ENCODE assay signal across 26 cellular contexts in genomic region chr4:140355288-140355687, GRCh38.
"Had no signal": no experiment of that assay in that cellular context is flagged by ENCODE, and none has a peak within 500 bp of the region (broad histone marks: within the 10 kb centered on the region; RNA-seq: fewer than 3 reads in every experiment).

No MANE protein-coding gene starts in this region.

- ATAC-seq: stimulated activated effector memory CD8-positive, alpha-beta T cell treated with anti-CD3 and anti-CD28 coated beads, Interleukin-12 subunit alpha, Interleukin-12 subunit beta, amount 100 ng/mL, for 72 hours; stimulated activated memory B cell treated with anti-CD40 and anti-IgM and Interleukin-4, amounts not matched to agents 10 μg/mL and 1 μg/mL and 100 μg/mL, for 72 hours; stimulated activated naive B cell treated with anti-CD40 and anti-IgM and Interleukin-4, amounts not matched to agents 10 μg/mL and 1 μg/mL and 100 μg/mL, for 72 hours; stimulated activated naive CD8-positive, alpha-beta T cell treated with anti-CD3 and anti-CD28 coated beads, Interleukin-15, amount 100 ng/mL, for 72 hours; stimulated activated naive CD8-positive, alpha-beta T cell treated with anti-CD3 and anti-CD28 coated beads, Interleukin-15, Interleukin-2, amounts not matched to agents 100 U/mL and 50 U/mL, for 24 hours; upper lobe of right lung had no signal

- H3K27ac ChIP-seq: stomach, suprapubic skin, testis, thoracic aorta, thyroid gland, tibial artery, tibial nerve, transverse colon, upper lobe of left lung, upper lobe of right lung, uterus, vagina had no signal

- H3K9me3 ChIP-seq: stomach, suprapubic skin, testis, thoracic aorta, thyroid gland, tibial artery, tibial nerve, transverse colon, upper lobe of left lung, upper lobe of right lung, uterus, vagina had no signal

- H3K4me1 ChIP-seq: testis, thyroid gland, tibial artery, tibial nerve, upper lobe of right lung, uterus, vagina had no signal

- H3K36me3 ChIP-seq: stomach, suprapubic skin, thoracic aorta, thyroid gland, tibial artery, tibial nerve, transverse colon, upper lobe of left lung, upper lobe of right lung, uterus, vagina had no signal

- DNase-seq: stimulated activated CD4-positive, alpha-beta T cell treated with anti-CD3 and anti-CD28 coated beads, Interleukin-2, amount 100 ng/mL, for 48 hours; stimulated activated CD4-positive, alpha-beta T cell treated with anti-CD3 and anti-CD28 coated beads, Interleukin-4, amount 100 ng/mL, for 1 hour; stimulated activated CD4-positive, alpha-beta T cell treated with anti-CD3 and anti-CD28 coated beads, Interleukin-4, amount 100 ng/mL, for 24 hours; stimulated activated CD4-positive, alpha-beta T cell treated with anti-CD3 and anti-CD28 coated beads, Interleukin-4, amount 100 ng/mL, for 4 hours; stimulated activated CD8-positive, alpha-beta memory T cell treated with anti-CD3 and anti-CD28 coated beads, Interleukin-4, amount 100 ng/mL, for 48 hours; stimulated activated naive B cell treated with anti-CD40 and anti-IgM and Interleukin-4, amounts not matched to agents 10 μg/mL and 1 μg/mL and 100 μg/mL, for 72 hours; stimulated activated naive CD4-positive, alpha-beta T cell; stimulated activated naive CD4-positive, alpha-beta T cell treated with Interleukin-2 at 50 U/mL for 16 hours; stimulated activated naive CD8-positive, alpha-beta T cell treated with anti-CD3 and anti-CD28 coated beads, Interleukin-15, amount 100 ng/mL, for 72 hours; stimulated activated naive CD8-positive, alpha-beta T cell treated with anti-CD3 and anti-CD28 coated beads, Interleukin-15, Interleukin-2, amounts not matched to agents 100 U/mL and 50 U/mL, for 24 hours; stomach; substantia nigra; testis; thyroid gland; tibial artery; transverse colon; trophoblast cell; upper lobe of left lung; upper lobe of right lung; uterus had no signal

- H3K4me3 ChIP-seq: stomach, suprapubic skin, testis, thoracic aorta, thyroid gland, tibial artery, tibial nerve, transverse colon, upper lobe of left lung, upper lobe of right lung, uterus, vagina had no signal

- H3K27me3 ChIP-seq: stomach, testis, thyroid gland, transverse colon, upper lobe of left lung, upper lobe of right lung, uterus, vagina had no signal
